ENCODE assay signal across 21 cellular contexts in the genomic region with DNA sequence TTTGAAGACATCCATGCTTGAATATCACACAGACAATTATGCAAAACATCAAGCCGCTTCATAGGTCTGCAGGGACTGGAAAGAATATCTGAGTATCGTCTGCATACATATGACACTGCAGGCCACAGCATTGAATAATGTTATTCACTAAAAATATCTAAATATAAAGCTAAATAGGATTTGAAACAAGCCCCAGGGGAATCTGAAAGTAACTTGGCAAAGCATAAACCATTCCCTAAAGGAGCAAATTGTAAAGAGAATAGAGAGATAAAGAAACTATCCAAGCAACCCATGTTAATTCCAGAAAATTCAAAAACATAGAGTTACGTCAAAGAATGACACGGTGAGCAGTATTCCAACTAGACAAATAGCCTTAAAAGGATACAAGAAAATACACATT.
"Had no signal": no experiment of that assay in that cellular context is flagged by ENCODE, and none has a peak within 500 bp of the region (broad histone marks: within the 10 kb centered on the region; RNA-seq: fewer than 3 reads in every experiment).

No MANE protein-coding gene starts in this region.

- H3K36me3 ChIP-seq: MG63 had no signal

- H3K27ac ChIP-seq: RWPE1 had no signal

- H3K4me3 ChIP-seq: MG63 had no signal

- H3K27me3 ChIP-seq: MG63 had no signal

- ATAC-seq: HepG2, Panc1, PC-3, T-helper 17 cell had no signal

- FAIRE-seq: HepG2 had no signal

- DNase-seq: IMR-90, Karpas-422, KG1, MG63, NCI-H1436, NCI-H187, NCI-H2029, NCI-H2081 treated with DMSO at 0.1 percent for 48 hours, NCI-H2171, NCI-H226, NCI-H446, NCI-H510A, NCI-H524 treated with DMSO at 0.1 percent for 48 hours, NCI-H748 treated with DMSO at 0.1 percent for 48 hours, PC-3, SHP77, T-helper 1 cell, T-helper 17 cell had no signal

- H3K9me3 ChIP-seq: MG63 had no signal
